ENCODE assay signal across 8 cellular contexts in genomic region chr1:205210876-205211838, GRCh38. TPM values are rescaled to one million over a fixed set of nuclear protein-coding genes. Genes with fewer than 3 reads are reported as not detected.
A peak's percentile ranks its signal among the peaks of the same experiment; 100 is the strongest.
DNase-seq lines count a peak whose midpoint lies in the region; ATAC-seq, FAIRE-seq and TF ChIP-seq lines count a peak whose summit lies in the region.

DSTYK (minus strand) TSS chr1:205211702; CDS start chr1:205211535, 167 bp downstream.

- CTCF ChIA-PET in IMR-90 (lab: Yijun Ruan, JAX): no interaction called here

- peak within 1 kb of the TSS; percentile 85 for H3K23ac ChIP-seq in IMR-90 (ENCODE audit: low read depth, low read length)

- H3K79me1 ChIP-seq in IMR-90 (ENCODE audit: low read depth in 1 of 2, low read length in 2 of 2): peaks cover 14 to 21% of the 10 kb centered on the region in 2 experiments

- TF ChIP-seq RAD21 in IMR-90 (IDR thresholded peaks at IDR 0.05; ENCODE audit: low read length): peak; percentile 9

- dilution Hi-C loops in IMR-90 (cut with HindIII; ENCODE audit: low sequenced_read_pairs, unreplicated experiment): no loop called here

- peak within 1 kb of the TSS; percentile 35 to 92; a peak in 3 of 4 replicates for H4K8ac ChIP-seq in IMR-90 (ENCODE audit: low read depth in 2 of 2, low read length in 2 of 2)

- DNase-seq in D721Med (ENCODE audit: insufficient read length, low spot score) (peak; percentile 80), IMR-90 (peak; percentile 97), OCI-M2 (lab: John Stamatoyannopoulos, UW; ENCODE audit: unreplicated experiment) (peak; percentile 64), activated T-cell treated with anti-CD3 and anti-CD28 coated beads for 4 hours (peak; percentile 92), epithelial cell of esophagus (ENCODE audit: low read depth) (peak; percentile 97)
- DNase-seq in stimulated activated CD8-positive, alpha-beta memory T cell treated with anti-CD3 and anti-CD28 coated beads, Interleukin-2, amount 100 ng/mL, for 48 hours (ENCODE audit: low read depth in 2 of 2): peak; percentile 85 to 90

- H2AK9ac ChIP-seq in IMR-90 (replicated peaks; ENCODE audit: low read depth, low read length, poor library complexity): peak within 1 kb of the TSS; percentile 94

- H3K27ac ChIP-seq in IMR-90 (ENCODE audit: insufficient read depth, low read length): peak within 1 kb of the TSS; percentile 74

- in situ Hi-C loops in IMR-90 (cut with MboI; ENCODE audit: low sequenced_read_pairs): no loop called here

- no peaks in the 10 kb centered on the region for H3K4me1 ChIP-seq in IMR-90 (ENCODE audit: control insufficient read depth, insufficient read depth, low read length)
- H3K4me1 ChIP-seq in mononuclear cell (ENCODE audit: insufficient read depth, low read length): peaks cover 44% of the 10 kb centered on the region

- ATAC-seq in GM21526 (IDR thresholded peaks at IDR 0.05; ENCODE audit: low FRiP score, unreplicated experiment) (peak; percentile 79), IMR-90 (ENCODE audit: low read depth) (peak; percentile 95)

- peaks cover 7% of the 10 kb centered on the region for H3K9me1 ChIP-seq in IMR-90 (ENCODE audit: insufficient read depth, low read length)

- peak within 1 kb of the TSS; percentile 71 for H2BK5ac ChIP-seq in IMR-90 (ENCODE audit: low read depth, low read length, poor library complexity, severe bottlenecking)

- peak within 1 kb of the TSS; percentile 43; the same call in 1 of the 3 replicates for H2BK15ac ChIP-seq in IMR-90 (ENCODE audit: low read depth, low read length)

- no peak for FAIRE-seq in D721Med (lab: Jason Lieb, UNC)

- peak within 1 kb of the TSS; percentile 45 for H4K91ac ChIP-seq in IMR-90 (ENCODE audit: insufficient read depth, low read depth, low read length)

- TF ChIP-seq CTCF in D721Med (IDR thresholded peaks at IDR 0.05; ENCODE audit: insufficient read depth, missing control alignments): no peak
- no peak for TF ChIP-seq CTCF in IMR-90 (conservative IDR thresholded peaks at IDR 0.05; ENCODE audit: low read depth, low read length)
- TF ChIP-seq CTCF in epithelial cell of esophagus (IDR thresholded peaks at IDR 0.05; ENCODE audit: insufficient read depth, low read depth, low read length, missing control alignments): no peak

- peak within 1 kb of the TSS; percentile 98 for H2AFZ ChIP-seq in IMR-90 (replicated peaks; ENCODE audit: low read length, poor library complexity)

- peak; percentile 83 for TF ChIP-seq POLR2A in IMR-90 (IDR thresholded peaks at IDR 0.05; ENCODE audit: low read depth, low read length)

- no TSS peak for BruUV-seq in IMR-90 (replicated peaks; lab: Mats Ljungman, UMichigan)

- H2BK120ac ChIP-seq in IMR-90 (ENCODE audit: low read depth, low read length): peak within 1 kb of the TSS; percentile 20; the same call in 1 of the 2 replicates

- POLR2A ChIA-PET in IMR-90 (lab: Charles Lee; ENCODE audit: unreplicated experiment): no interaction called here

- no peaks in the 10 kb centered on the region for H3K36me3 ChIP-seq in IMR-90 (ENCODE audit: control insufficient read depth, insufficient read depth, low read length)

- peak within 1 kb of the TSS; percentile 83 for H3K56ac ChIP-seq in IMR-90 (ENCODE audit: extremely low read depth, insufficient read depth, low read length)

- intact Hi-C loops in IMR-90 (cut with micrococcal nuclease): loop anchor here (1.0 to 5.0 kb wide), 4 partner anchors 36 to 89 kb away; no protein-coding TSS in a partner anchor

- H3K4ac ChIP-seq in IMR-90 (ENCODE audit: low read depth, low read length): peak within 1 kb of the TSS; percentile 44

- peak within 1 kb of the TSS; percentile 38 for H3K18ac ChIP-seq in IMR-90 (ENCODE audit: low read depth, low read length)

- H2BK20ac ChIP-seq in IMR-90 (ENCODE audit: low read depth, low read length): no peak within 1 kb of the TSS

- peak within 1 kb of the TSS; percentile 78 for H3K9ac ChIP-seq in IMR-90 (ENCODE audit: low read depth, low read length)

- H3K27me3 ChIP-seq in IMR-90 (ENCODE audit: control insufficient read depth, insufficient read depth, low read length) (no peaks in the 10 kb centered on the region), mononuclear cell (ENCODE audit: insufficient read depth, low read length) (no peaks in the 10 kb centered on the region)

- peak within 1 kb of the TSS; percentile 83 for H3K14ac ChIP-seq in IMR-90 (replicated peaks; ENCODE audit: low read depth, low read length)

- 1% methylated on average over 25 of the region's 93 CpGs; no CpG with 5 or more reads in 1 of the 2 experiments for WGBS in IMR-90 (ENCODE audit: extremely low coverage in 2 of 2, insufficient read length in 1 of 2), 2 experiments

- peak within 1 kb of the TSS; percentile 49 for H4K5ac ChIP-seq in IMR-90 (ENCODE audit: low read depth, low read length)

- H4K20me1 ChIP-seq in IMR-90 (ENCODE audit: insufficient read depth, low read length): no peaks in the 10 kb centered on the region

- H3K9me3 ChIP-seq in IMR-90 (ENCODE audit: control insufficient read depth, insufficient read depth, low read length): no peaks in the 10 kb centered on the region
- H3K9me3 ChIP-seq in mononuclear cell (ENCODE audit: low read depth, low read length): no peaks in the 10 kb centered on the region

- H3K4me3 ChIP-seq in IMR-90 (ENCODE audit: insufficient read depth, low read depth, low read length) (peak within 1 kb of the TSS; percentile 68), epithelial cell of esophagus (ENCODE audit: low read length) (peak within 1 kb of the TSS; percentile 88), mononuclear cell (ENCODE audit: low read length) (peak within 1 kb of the TSS; percentile 94)

- H3K4me2 ChIP-seq in IMR-90 (ENCODE audit: low read depth, low read length): peak within 1 kb of the TSS; percentile 99

- peak within 1 kb of the TSS; percentile 54; the same call in 1 of the 2 replicates for H2AK5ac ChIP-seq in IMR-90 (ENCODE audit: low read depth, low read length)

TF ChIP-seq in IMR-90, 13 proteins besides CTCF, POLR2A, EP300 and RAD21:
- TF ChIP-seq CEBPB (IDR thresholded peaks at IDR 0.05; ENCODE audit: low read depth, low read length): peak; percentile 32; the same call in 1 of the 2 replicates
- 0 out of 2 replicates have a peak, but pooled peaks have one; percentile 27 for TF ChIP-seq USF2 (IDR thresholded peaks at IDR 0.05; ENCODE audit: low read depth, low read length)
- peak; percentile 38 for TF ChIP-seq SMC3 (IDR thresholded peaks at IDR 0.05; ENCODE audit: low read depth, low read length)
- TF ChIP-seq MAZ (IDR thresholded peaks at IDR 0.05; ENCODE audit: borderline replicate concordance, low read depth, low read length): peak; percentile 86
- no peak for TF ChIP-seq ELK1 (IDR thresholded peaks at IDR 0.05; ENCODE audit: borderline replicate concordance, low read depth, low read length)
- no peak for TF ChIP-seq RCOR1 (IDR thresholded peaks at IDR 0.05; ENCODE audit: insufficient replicate concordance, low read length)
- TF ChIP-seq FOS (IDR thresholded peaks at IDR 0.05; ENCODE audit: low read depth, low read length): peak; percentile 31; the same call in 1 of the 2 replicates

RNA-seq across cellular contexts. Expression of gene DSTYK, which starts in this region (rescaled TPM):
- 18.3 and 19.2 TPM in 2 replicates for total RNA-seq in IMR-90 (2012; rRNA removed)
- polyA plus RNA-seq in IMR-90 (2012; rRNA removed): 7.2 and 8.0 TPM in 2 replicates
- 2.9 and 3.2 TPM in 2 replicates for polyA plus RNA-seq in IMR-90 (2012; cell fraction: cytosol; rRNA removed)
- polyA plus RNA-seq in IMR-90 (2012; cell fraction: nucleus; rRNA removed; ENCODE audit: low replicate concordance): 1.8 and 5.1 TPM in 2 replicates
- 16.3 TPM for total RNA-seq in mononuclear cell

Comparison
In these comparisons a context has a peak if more than half of its experiments do, and no peak if none do; other contexts are left out.
1. Peak in every context shown above with its lines: DNase-seq, ATAC-seq, H3K4me3 ChIP-seq and H3K27ac ChIP-seq.